In the genomic region with DNA sequence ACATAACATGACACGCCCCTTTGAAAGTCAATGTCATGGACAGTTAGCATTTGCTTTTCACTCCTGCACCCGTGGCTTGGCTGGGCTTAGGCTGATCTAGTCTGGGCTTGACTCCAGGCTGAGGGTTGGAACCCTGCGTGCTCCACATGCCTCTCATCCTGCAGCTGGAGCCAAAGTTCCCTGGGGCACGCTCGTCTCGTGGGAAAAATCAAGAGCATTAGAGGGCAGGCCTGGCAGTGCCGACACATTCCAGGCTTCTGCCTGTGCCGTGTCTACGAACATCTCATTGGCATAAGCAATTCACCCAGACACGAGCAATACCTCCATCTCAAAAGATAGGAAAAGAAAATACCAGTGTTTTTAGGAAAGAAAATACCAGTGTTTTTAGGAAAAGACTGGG, we compare ENCODE assay signal across 8 cellular contexts.
DNase-seq lines count a peak whose midpoint lies in the region; TF ChIP-seq lines count a peak whose summit lies in the region.
"Not testable (repeated sequence)": the region's sequence is repeated elsewhere in the genome, so short reads cannot be mapped to it uniquely, and the experiment has no call there.

No MANE protein-coding gene starts in this region.

- H3K4me3 ChIP-seq in epithelial cell of esophagus (ENCODE audit: low read length); fibroblast of pulmonary artery (replicated peaks; ENCODE audit: low read depth, low read length); vagina: not testable (repeated sequence)

- not testable (repeated sequence) for H3K27me3 ChIP-seq in vagina

- peak overlapping the region; percentile 85 for H3K27ac ChIP-seq in RWPE1
- peak overlapping the region; percentile 47 for H3K27ac ChIP-seq in vagina

- not testable (repeated sequence) for TF ChIP-seq CTCF in RWPE1 (conservative IDR thresholded peaks at IDR 0.05; ENCODE audit: low read depth); epithelial cell of esophagus (IDR thresholded peaks at IDR 0.05; ENCODE audit: insufficient read depth, low read depth, low read length, missing control alignments); fibroblast of pulmonary artery (IDR thresholded peaks at IDR 0.05; ENCODE audit: low read length, missing control alignments); vagina (IDR thresholded peaks at IDR 0.05)

- intact Hi-C loops in vagina (cut with DNase I), result not testable (repeated sequence)

- H3K4me1 ChIP-seq in vagina, result peaks cover 46% of the 10 kb centered on the region

- H3K9me3 ChIP-seq in vagina, result not testable (repeated sequence)

- POLR2A ChIA-PET in RWPE1 (lab: Yijun Ruan, JAX; ENCODE audit: low non-redundant PET), result not testable (repeated sequence)

- DNase-seq in AG20443 (ENCODE audit: low spot score) (peak; percentile 32), GM04503 (ENCODE audit: low read depth) (peak; percentile 58), NCI-H1694 treated with DMSO at 0.1 percent for 48 hours (lab: John Stamatoyannopoulos, UW) (peak; percentile 39), RWPE1 (ENCODE audit: low spot score) (peak; percentile 49), epithelial cell of esophagus (ENCODE audit: low read depth) (peak; percentile 76), fibroblast of pulmonary artery (ENCODE audit: low read depth) (peak; percentile 29), myocyte (ENCODE audit: low read depth) (peak; percentile 9)
- not testable (repeated sequence) for DNase-seq in vagina (ENCODE audit: extremely low spot score in 2 of 2)

- CTCF ChIA-PET in RWPE1 (lab: Yijun Ruan, JAX), result interaction anchor here (0.6 to 1.1 kb wide), 4 partner anchors 168 to 1456 kb away, joined by 3 to 7 read pairs (median 4); no protein-coding TSS in a partner anchor

- H3K36me3 ChIP-seq in vagina, result not testable (repeated sequence)

- not testable (repeated sequence) for TF ChIP-seq POLR2A in vagina (IDR thresholded peaks at IDR 0.05)
